In the genomic region with DNA sequence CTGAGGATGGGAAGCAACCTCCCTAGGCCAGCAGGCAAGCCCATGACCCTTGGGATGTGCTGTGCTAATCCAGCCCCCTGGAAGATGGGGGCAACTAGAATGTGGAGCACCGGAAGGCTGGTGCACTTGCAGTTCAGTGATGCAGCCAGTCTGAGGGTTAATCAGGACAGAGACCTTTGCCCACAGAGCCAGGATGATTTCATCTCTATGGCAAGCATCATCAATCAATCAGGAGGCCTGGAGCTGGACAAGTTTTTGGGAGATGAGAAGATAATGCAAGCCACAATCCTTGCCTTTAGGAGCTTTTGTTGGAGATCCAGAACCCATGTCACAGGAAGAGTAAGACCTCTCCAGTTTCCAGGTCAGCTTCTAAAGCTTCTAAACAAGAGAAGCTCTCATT, we compare ENCODE assay signal across 31 cellular contexts.
"Had no signal": no experiment of that assay in that cellular context is flagged by ENCODE, and none has a peak within 500 bp of the region (broad histone marks: within the 10 kb centered on the region; RNA-seq: fewer than 3 reads in every experiment).

No MANE protein-coding gene starts in this region.

- H3K27me3 Mint-ChIP-seq: progenitor cell of endocrine pancreas; stimulated activated memory B cell treated with anti-CD40 and anti-IgM and Interleukin-4, amounts not matched to agents 10 μg/mL and 1 μg/mL and 100 μg/mL, for 72 hours; stimulated activated naive CD8-positive, alpha-beta T cell treated with anti-CD3 and anti-CD28 coated beads, Interleukin-15, amount 100 ng/mL, for 72 hours; type B pancreatic cell had no signal

- H3K27me3 ChIP-seq: neural progenitor cell, ovary, spleen, suprapubic skin, testis, tibial artery, transverse colon, upper lobe of right lung, uterus had no signal

- H3K4me1 ChIP-seq: neural progenitor cell, parathyroid adenoma, psoas muscle, suprapubic skin, testis, transverse colon, upper lobe of right lung, uterus had no signal

- H2AFZ ChIP-seq: neural progenitor cell, parathyroid adenoma had no signal

- DNase-seq: natural killer cell; occipital lobe; ovary; posterior cingulate gyrus; psoas muscle; right cardiac atrium; spleen; stimulated activated CD4-positive, alpha-beta T cell treated with anti-CD3 and anti-CD28 coated beads, Interleukin-12 subunit alpha, Interleukin-12 subunit beta, amount 100 ng/mL, for 4 hours; stimulated activated CD4-positive, alpha-beta T cell treated with anti-CD3 and anti-CD28 coated beads, Interleukin-1b, Interleukin-23, amount 100 ng/mL, for 48 hours; stimulated activated CD4-positive, alpha-beta T cell treated with anti-CD3 and anti-CD28 coated beads, Interleukin-4, amount 100 ng/mL, for 1 hour; stimulated activated CD4-positive, alpha-beta T cell treated with anti-CD3 and anti-CD28 coated beads, Interleukin-4, amount 100 ng/mL, for 4 hours; stimulated activated CD8-positive, alpha-beta memory T cell treated with anti-CD3 and anti-CD28 coated beads, Interleukin-4, amount 100 ng/mL, for 48 hours; stimulated activated naive CD4-positive, alpha-beta T cell; stimulated activated naive CD8-positive, alpha-beta T cell treated with anti-CD3 and anti-CD28 coated beads, Interleukin-15, amount 100 ng/mL, for 72 hours; stimulated activated naive CD8-positive, alpha-beta T cell treated with anti-CD3 and anti-CD28 coated beads, Interleukin-15, Interleukin-2, amounts not matched to agents 100 U/mL and 50 U/mL, for 24 hours; substantia nigra; testis; tibial artery; transverse colon; upper lobe of right lung; uterus had no signal

- ATAC-seq: natural killer cell; psoas muscle; right cardiac atrium; sciatic nerve; stimulated activated memory B cell treated with anti-CD40 and anti-IgM and Interleukin-4, amounts not matched to agents 10 μg/mL and 1 μg/mL and 100 μg/mL, for 72 hours; stimulated activated naive CD8-positive, alpha-beta T cell treated with anti-CD3 and anti-CD28 coated beads, Interleukin-15, amount 100 ng/mL, for 72 hours; stimulated activated naive CD8-positive, alpha-beta T cell treated with anti-CD3 and anti-CD28 coated beads, Interleukin-15, Interleukin-2, amounts not matched to agents 100 U/mL and 50 U/mL, for 24 hours; upper lobe of right lung had no signal

- H3K27ac Mint-ChIP-seq: natural killer cell; nephron; neural progenitor cell; progenitor cell of endocrine pancreas; stimulated activated memory B cell treated with anti-CD40 and anti-IgM and Interleukin-4, amounts not matched to agents 10 μg/mL and 1 μg/mL and 100 μg/mL, for 72 hours; stimulated activated naive CD8-positive, alpha-beta T cell treated with anti-CD3 and anti-CD28 coated beads, Interleukin-15, amount 100 ng/mL, for 72 hours; type B pancreatic cell had no signal

- H3K36me3 ChIP-seq: neural progenitor cell, ovary, spleen, suprapubic skin, tibial artery, transverse colon, upper lobe of right lung, uterus had no signal

- H3K79me2 ChIP-seq: parathyroid adenoma had no signal

- H3K4me3 ChIP-seq: neural progenitor cell, ovary, psoas muscle, skin epidermis, smooth muscle cell, spleen, suprapubic skin, testis, tibial artery, transverse colon, upper lobe of right lung, uterus had no signal

- H3K4me2 ChIP-seq: neural progenitor cell, smooth muscle cell had no signal

- H3K4me1 Mint-ChIP-seq: neural progenitor cell had no signal

- H3K9me3 ChIP-seq: ovary, psoas muscle, spleen, suprapubic skin, testis, tibial artery, transverse colon, upper lobe of right lung, uterus had no signal

- H3K36me3 Mint-ChIP-seq: natural killer cell; neural progenitor cell; stimulated activated memory B cell treated with anti-CD40 and anti-IgM and Interleukin-4, amounts not matched to agents 10 μg/mL and 1 μg/mL and 100 μg/mL, for 72 hours; type B pancreatic cell had no signal

- H3K27ac ChIP-seq: neural progenitor cell, ovary, parathyroid adenoma, psoas muscle, skin epidermis, spleen, suprapubic skin, testis, tibial artery, transverse colon, upper lobe of right lung, uterus had no signal

- H3K9ac ChIP-seq: neural progenitor cell, parathyroid adenoma had no signal

- H3K4me3 Mint-ChIP-seq: natural killer cell; nephron; neural progenitor cell; stimulated activated memory B cell treated with anti-CD40 and anti-IgM and Interleukin-4, amounts not matched to agents 10 μg/mL and 1 μg/mL and 100 μg/mL, for 72 hours; stimulated activated naive CD8-positive, alpha-beta T cell treated with anti-CD3 and anti-CD28 coated beads, Interleukin-15, amount 100 ng/mL, for 72 hours; type B pancreatic cell had no signal

- H3K9me3 Mint-ChIP-seq: natural killer cell; stimulated activated naive CD8-positive, alpha-beta T cell treated with anti-CD3 and anti-CD28 coated beads, Interleukin-15, amount 100 ng/mL, for 72 hours; type B pancreatic cell had no signal
